ENCODE assay signal across 8 cellular contexts in the genomic region with DNA sequence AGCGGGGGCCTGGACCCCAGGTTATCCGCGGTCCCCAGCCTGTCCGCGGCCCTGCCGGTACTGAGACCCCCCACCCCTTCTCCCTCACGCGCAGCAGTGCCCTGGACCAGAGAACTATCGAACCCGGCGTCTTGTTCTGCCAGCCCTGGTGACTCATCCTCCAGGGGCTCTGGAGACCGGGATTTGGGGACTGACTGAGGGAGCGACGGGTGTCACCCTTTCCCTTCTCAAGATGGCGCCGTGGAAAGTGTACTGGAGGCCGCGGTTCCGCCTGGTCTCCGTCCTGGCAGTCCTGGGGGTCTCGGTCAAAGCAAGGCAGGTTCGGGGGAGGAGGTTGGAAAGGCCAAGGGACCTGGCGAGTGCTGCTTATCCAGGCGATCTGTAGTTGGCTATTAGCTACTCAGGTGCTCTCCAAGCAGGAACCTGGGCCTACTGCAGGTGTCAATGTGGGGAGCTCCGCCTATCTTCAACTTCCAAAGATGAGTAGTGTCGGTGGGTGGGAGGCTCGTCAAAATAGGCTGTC. TPM values are rescaled to one million over a fixed set of nuclear protein-coding genes. Genes with fewer than 3 reads are reported as not detected.
DNase-seq lines count a peak whose midpoint lies in the region; ATAC-seq, FAIRE-seq and TF ChIP-seq lines count a peak whose summit lies in the region.

No MANE protein-coding gene starts in this region.

- peaks cover 27% of the 10 kb centered on the region for H4K20me1 ChIP-seq in HepG2 (ENCODE audit: insufficient read depth, low read length)

- peaks cover 58% of the 10 kb centered on the region for H3K79me2 ChIP-seq in HepG2 (ENCODE audit: insufficient read depth, low read length)

- H3K4me3 ChIP-seq in GM12865 (ENCODE audit: low read depth, low read length) (peak overlapping the region; percentile 85), coronary artery (peak overlapping the region; percentile 95), HepG2 (replicated peaks in 1 of 3; ENCODE audit: insufficient read depth in 1 of 3, low read depth in 2 of 3, low read length in 3 of 3) (peak overlapping the region; percentile 73 to 98 (median 90))

- H3K9ac ChIP-seq in HepG2 (ENCODE audit: insufficient read depth, low read depth, low read length) = peak overlapping the region; percentile 94

- TF ChIP-seq RAD21 in HepG2 (CRISPR knock-in tag; IDR thresholded peaks at IDR 0.05) = no peak

- no peak for TF ChIP-seq CTCF in GM12865 (IDR thresholded peaks at IDR 0.05; ENCODE audit: insufficient read depth, low read depth, low read length, missing control alignments)
- TF ChIP-seq CTCF in coronary artery (IDR thresholded peaks at IDR 0.05) = no peak
- TF ChIP-seq CTCF in HepG2 (CRISPR knock-in tag; IDR thresholded peaks at IDR 0.05) = no peak

- peak overlapping the region; percentile 99 to 100 for H3K27ac ChIP-seq in coronary artery
- peak overlapping the region; percentile 88 for H3K27ac ChIP-seq in HepG2 (ENCODE audit: extremely low read length, insufficient read depth, low read length)

- intact Hi-C loops in HepG2 (cut with micrococcal nuclease; ENCODE audit: unreplicated experiment) = loop anchor here (2.0 to 10.0 kb wide), 4 partner anchors 61 to 375 kb away; a partner anchor contains a TSS

- H3K27me3 ChIP-seq in HepG2 (ENCODE audit: control insufficient read depth in 1 of 2, insufficient read depth in 2 of 2, low read length in 2 of 2) = no peaks in the 10 kb centered on the region; a peak in 1 of 5 replicates

- peak overlapping the region; percentile 83 for H3K4me2 ChIP-seq in HepG2 (ENCODE audit: low read depth, low read length)

- no peak overlapping the region for H2AFZ ChIP-seq in HepG2 (ENCODE audit: low read length)

- peaks cover 29% of the 10 kb centered on the region for H3K4me1 ChIP-seq in HepG2 (ENCODE audit: insufficient read depth, low read length)

- no peak for TF ChIP-seq POLR2A in HepG2 (IDR thresholded peaks at IDR 0.05; ENCODE audit: insufficient read depth in 1 of 2, low read depth in 2 of 2, low read length in 2 of 2)

- no TSS peak for BruUV-seq in HepG2 (replicated peaks; lab: Mats Ljungman, UMichigan)

- CTCF ChIA-PET in HepG2 (lab: Yijun Ruan, JAX; ENCODE audit: low intra/inter-chr PET ratio, low total read pairs) = no interaction called here

- no peak for TF ChIP-seq EP300 in HepG2 (IDR thresholded peaks at IDR 0.05; ENCODE audit: low read depth in 2 of 2, low read length in 2 of 2)
- TF ChIP-seq EP300 in HepG2 (CRISPR knock-in tag; IDR thresholded peaks at IDR 0.05; ENCODE audit: borderline replicate concordance) = no peak

- H3K9me3 ChIP-seq in HepG2 (ENCODE audit: low read length) = no peaks in the 10 kb centered on the region

- peak; percentile 18 for ATAC-seq in HG02610 (IDR thresholded peaks at IDR 0.05; ENCODE audit: unreplicated experiment)
- peak; percentile 69 for ATAC-seq in HepG2

- in situ Hi-C loops in HepG2 (cut with HindIII; ENCODE audit: extremely low pct_ligation_motif_present, low pct_unique_long_range_greater_than_20kb) = no loop called here

- H3K36me3 ChIP-seq in HepG2 (replicated peaks in 1 of 2; ENCODE audit: control insufficient read depth in 1 of 2, insufficient read depth in 2 of 2, low read length in 2 of 2) = peaks cover 3 to 19% of the 10 kb centered on the region in 2 experiments; a peak in 4 of 5 replicates

- 0% methylated on average over 18 of the region's 27 CpGs for WGBS in HepG2 (ENCODE audit: low lambda C conversion rate)

- POLR2A ChIA-PET in HepG2 (lab: Yijun Ruan, JAX) = interaction anchor here (1.0 to 1.2 kb wide), 2 partner anchors 9 to 94 kb away, joined by 5 read pairs; no protein-coding TSS in a partner anchor

- DNase-seq in GM12865 (ENCODE audit: low read depth) = peak; percentile 52
- peak; percentile 43 for DNase-seq in NCI-H2029 treated with DMSO at 0.1 percent for 48 hours (lab: John Stamatoyannopoulos, UW)
- DNase-seq in activated CD4-positive, alpha-beta T cell treated with anti-CD3 and anti-CD28 coated beads for 48 hours = peak; percentile 64
- peak; percentile 84 for DNase-seq in coronary artery (ENCODE audit: low spot score)
- DNase-seq in HepG2 (ENCODE audit: low spot score) = peak; percentile 42
- DNase-seq in stimulated activated CD4-positive, alpha-beta T cell treated with anti-CD3 and anti-CD28 coated beads, TNF-alpha, amount 100 ng/mL, for 1 hour (ENCODE audit: low read depth in 3 of 3, low spot score in 1 of 3) = peak in 2 of 3 donors; percentile 7 to 22
- DNase-seq in NCI-H1694 treated with DMSO at 0.1 percent for 48 hours (lab: John Stamatoyannopoulos, UW) = no peak

- no peak for FAIRE-seq in HepG2 (lab: Jason Lieb, UNC)

TF ChIP-seq in HepG2, 621 proteins besides CTCF, POLR2A, EP300 and RAD21 (continues in another document):
- TF ChIP-seq SMAD9 (CRISPR knock-in tag; IDR thresholded peaks at IDR 0.05) = 0 out of 2 replicates have a peak, but pooled peaks have one; percentile 66
- TF ChIP-seq ZNF598 (CRISPR knock-in tag; IDR thresholded peaks at IDR 0.05; ENCODE audit: borderline replicate concordance) = peak; percentile 74; the same call in 1 of the 2 replicates
- TF ChIP-seq PHF20 (CRISPR knock-in tag; IDR thresholded peaks at IDR 0.05) = no peak
- 0 out of 2 replicates have a peak, but pooled peaks have one; percentile 69 for TF ChIP-seq MTA1 (CRISPR knock-in tag; IDR thresholded peaks at IDR 0.05; ENCODE audit: borderline replicate concordance)

RNA-seq across cellular contexts. Expression of a gene that starts 0.7 kb away (rescaled TPM):
- total RNA-seq in HepG2 (2016; rRNA removed; fragmentation: Illumina TruSeq; extraction: Trizol) = 27.1 and 29.3 TPM in 2 replicates
- total RNA-seq in HepG2 (2016; cell fraction: cytosol; rRNA removed; fragmentation: Illumina TruSeq; extraction: Trizol; ENCODE audit: low read depth) = 7.2 and 7.8 TPM in 2 replicates
- total RNA-seq in HepG2 (2016; cell fraction: insoluble cytoplasmic fraction; rRNA removed; fragmentation: Illumina TruSeq; extraction: Trizol) = 28.1 and 29.7 TPM in 2 replicates
- 17.7 and 19.4 TPM in 2 replicates for total RNA-seq in HepG2 (2016; cell fraction: membrane; rRNA removed; fragmentation: Illumina TruSeq; extraction: Trizol)
- total RNA-seq in HepG2 (2016; cell fraction: nucleus; rRNA removed; fragmentation: Illumina TruSeq; extraction: Trizol) = 22.2 and 30.9 TPM in 2 replicates
- 13.5 and 16.0 TPM in 2 replicates for polyA plus RNA-seq in HepG2 (2011; rRNA removed)
- polyA plus RNA-seq in HepG2 (2011; cell fraction: cytosol; rRNA removed) = 10.8 and 15.7 TPM in 2 replicates
- polyA plus RNA-seq in HepG2 (2011; cell fraction: nucleus; rRNA removed) = 9.6 and 10.9 TPM in 2 replicates
- 27.0 and 29.9 TPM in 2 replicates for polyA plus RNA-seq in HepG2 (2012)
- 4.6 and 5.0 TPM in 2 replicates for polyA plus RNA-seq in HepG2 (2016; cell fraction: cytosol; fragmentation: Illumina TruSeq; extraction: Trizol; ENCODE audit: low read depth)
- polyA plus RNA-seq in HepG2 (2016; cell fraction: insoluble cytoplasmic fraction; fragmentation: Illumina TruSeq; extraction: Trizol; ENCODE audit: low read depth) = 37.8 and 40.1 TPM in 2 replicates
- 12.8 and 13.1 TPM in 2 replicates for polyA plus RNA-seq in HepG2 (2016; cell fraction: membrane; fragmentation: Illumina TruSeq; extraction: Trizol; ENCODE audit: low read depth)
- polyA plus RNA-seq in HepG2 (2016; cell fraction: nucleus; fragmentation: Illumina TruSeq; extraction: Trizol; ENCODE audit: insufficient read depth, low read depth) = 26.3 and 28.6 TPM in 2 replicates
- 9.5 and 10.5 TPM in 2 replicates for polyA minus RNA-seq in HepG2 (2011; rRNA and poly(A)+ RNA removed; ENCODE audit: low replicate concordance)
- polyA minus RNA-seq in HepG2 (2011; cell fraction: cytosol; rRNA and poly(A)+ RNA removed) = 21.7 and 23.8 TPM in 2 replicates
- polyA minus RNA-seq in HepG2 (2011; cell fraction: nucleus; rRNA and poly(A)+ RNA removed) = 51.0 and 64.8 TPM in 2 replicates

RNA-seq across cellular contexts. Expression of a gene that starts 13.6 kb away (rescaled TPM):
- 0.15 TPM in 1 of 2 replicates, not detected in the other for total RNA-seq in HepG2 (2016; rRNA removed; fragmentation: Illumina TruSeq; extraction: Trizol)
- not detected in 2 replicates for total RNA-seq in HepG2 (2016; cell fraction: cytosol; rRNA removed; fragmentation: Illumina TruSeq; extraction: Trizol; ENCODE audit: low read depth)
- 0.35 and 0.40 TPM in 2 replicates for total RNA-seq in HepG2 (2016; cell fraction: insoluble cytoplasmic fraction; rRNA removed; fragmentation: Illumina TruSeq; extraction: Trizol)
- 0.24 TPM in 1 of 2 replicates, not detected in the other for total RNA-seq in HepG2 (2016; cell fraction: membrane; rRNA removed; fragmentation: Illumina TruSeq; extraction: Trizol)
- total RNA-seq in HepG2 (2016; cell fraction: nucleus; rRNA removed; fragmentation: Illumina TruSeq; extraction: Trizol) = 0.50 TPM in 1 of 2 replicates, not detected in the other
- 0.42 and 0.69 TPM in 2 replicates for polyA plus RNA-seq in HepG2 (2011; rRNA removed)
- 0.38 TPM in 1 of 2 replicates, not detected in the other for polyA plus RNA-seq in HepG2 (2011; cell fraction: cytosol; rRNA removed)
- polyA plus RNA-seq in HepG2 (2011; cell fraction: nucleus; rRNA removed) = 0.14 and 1.0 TPM in 2 replicates
- polyA plus RNA-seq in HepG2 (2012) = 1.1 TPM in 1 of 2 replicates, not detected in the other
- 0.28 TPM in 1 of 2 replicates, not detected in the other for polyA plus RNA-seq in HepG2 (2016; cell fraction: cytosol; fragmentation: Illumina TruSeq; extraction: Trizol; ENCODE audit: low read depth)
- polyA plus RNA-seq in HepG2 (2016; cell fraction: insoluble cytoplasmic fraction; fragmentation: Illumina TruSeq; extraction: Trizol; ENCODE audit: low read depth) = 0.75 TPM in 1 of 2 replicates, not detected in the other
- not detected in 2 replicates for polyA plus RNA-seq in HepG2 (2016; cell fraction: membrane; fragmentation: Illumina TruSeq; extraction: Trizol; ENCODE audit: low read depth)
- not detected in 2 replicates for polyA plus RNA-seq in HepG2 (2016; cell fraction: nucleus; fragmentation: Illumina TruSeq; extraction: Trizol; ENCODE audit: insufficient read depth, low read depth)
- 3.6 and 4.1 TPM in 2 replicates for polyA minus RNA-seq in HepG2 (2011; rRNA and poly(A)+ RNA removed; ENCODE audit: low replicate concordance)
- 1.2 TPM in 1 of 2 replicates, not detected in the other for polyA minus RNA-seq in HepG2 (2011; cell fraction: cytosol; rRNA and poly(A)+ RNA removed)
- 3.5 and 6.1 TPM in 2 replicates for polyA minus RNA-seq in HepG2 (2011; cell fraction: nucleus; rRNA and poly(A)+ RNA removed)
